Comparison of ENCODE assay signal across 23 cellular contexts in genomic region chr15:85064710-85065109, GRCh38.
"Had no signal": no experiment of that assay in that cellular context is flagged by ENCODE, and none has a peak within 500 bp of the region (broad histone marks: within the 10 kb centered on the region; RNA-seq: fewer than 3 reads in every experiment).

No MANE protein-coding gene starts in this region.

- H3K27me3 ChIP-seq: MG63, SJSA1 had no signal

- DNase-seq: Karpas-422, KG1, MG63, NCI-H1092 treated with DMSO at 0.1 percent for 48 hours, NCI-H1436, NCI-H187, NCI-H2029, NCI-H2081 treated with DMSO at 0.1 percent for 48 hours, NCI-H2171, NCI-H226, NCI-H446, NCI-H510A, NCI-H524 treated with DMSO at 0.1 percent for 48 hours, NCI-H69, NCI-H774, Right ventricle myocardium superior, RPMI8226, SIG-M5 had no signal

- H3K4me3 ChIP-seq: MG63, SJSA1, SK-N-MC had no signal

- H3K9me3 ChIP-seq: SJSA1 had no signal

- FAIRE-seq: HTR-8/SVneo, RCC 7860 had no signal

- H3K36me3 ChIP-seq: MG63 had no signal

- H3K27ac ChIP-seq: HL-60, SJSA1, SK-N-MC had no signal
